ENCODE assay signal across 19 cellular contexts in genomic region chr16:26688699-26689098, GRCh38.
DNase-seq lines count a peak whose midpoint lies in the region; ATAC-seq, FAIRE-seq and TF ChIP-seq lines count a peak whose summit lies in the region.
"Had no signal": no experiment of that assay in that cellular context is flagged by ENCODE, and none has a peak within 500 bp of the region (broad histone marks: within the 10 kb centered on the region; RNA-seq: fewer than 3 reads in every experiment).

No MANE protein-coding gene starts in this region.

- H3K27ac Mint-ChIP-seq in activated CD8-positive, alpha-beta memory T cell treated with anti-CD3 and anti-CD28 coated beads, Interleukin-2, amount 10 ng/mL, durations not matched to agents 7 days and 5 days = no peak overlapping the region
- H3K27ac Mint-ChIP-seq: B cell; CD8-positive, alpha-beta T cell had no signal

- H3K27me3 Mint-ChIP-seq in activated CD8-positive, alpha-beta memory T cell treated with anti-CD3 and anti-CD28 coated beads, Interleukin-2, amount 10 ng/mL, durations not matched to agents 7 days and 5 days = no peaks in the 10 kb centered on the region

- peak; percentile 1 for DNase-seq in activated CD8-positive, alpha-beta memory T cell treated with anti-CD3 and anti-CD28 coated beads, Interleukin-2, amount 50 U/mL, for 48 hours
- DNase-seq in activated CD8-positive, alpha-beta memory T cell treated with anti-CD3 and anti-CD28 coated beads, Interleukin-2, amount 10 ng/mL, durations not matched to agents 7 days and 5 days = no peak
- DNase-seq in K562 (ENCODE audit: extremely low read depth in 1 of 4, low spot score in 3 of 4) (no peak), inferior parietal cortex (ENCODE audit: extremely low spot score) (peak; percentile 3), substantia nigra (lab: John Stamatoyannopoulos, UW) (peak in 2 of 49 donors; percentile 1 to 6), hepatocyte (ENCODE audit: low spot score) (no peak)
- DNase-seq: Calu3; CD8-positive, alpha-beta T cell; DMS79 treated with DMSO at 0.1 percent for 48 hours; GF-D8; HCEC 1CT had no signal

- POLR2A ChIA-PET in K562 (lab: Yijun Ruan, JAX) = no interaction called here

- H3K9me1 ChIP-seq in K562 (ENCODE audit: control insufficient read depth, insufficient read depth, low read length) = no peaks in the 10 kb centered on the region

- TF ChIP-seq CTCF in K562 (IDR thresholded peaks at IDR 0.05 in 2 of 3, conservative IDR thresholded peaks at IDR 0.05 in 1 of 3; ENCODE audit: insufficient read depth in 2 of 3, low read depth in 1 of 3, low read length in 3 of 3) (no peak), hepatocyte (IDR thresholded peaks at IDR 0.05; ENCODE audit: poor library complexity) (no peak)

- H3K4me1 ChIP-seq in K562 (replicated peaks in 1 of 2; ENCODE audit: control insufficient read depth in 2 of 2, insufficient read depth in 2 of 2, low read length in 2 of 2) (no peaks in the 10 kb centered on the region), hepatocyte (ENCODE audit: insufficient read depth) (no peaks in the 10 kb centered on the region)

- no peak overlapping the region for H3K9ac ChIP-seq in K562 (ENCODE audit: insufficient read depth in 1 of 2, low read depth in 2 of 2, low read length in 2 of 2)
- H3K9ac ChIP-seq: BLaER1 treated with 17β-estradiol and CSF1 and Interleukin-3, amounts not matched to agents 10 nM and 100 nM had no signal

- WGBS in K562 (ENCODE audit: insufficient coverage, low coverage, missing lambda C conversion rate) = 0% methylated on average over 7 of the region's 7 CpGs
- WGBS in hepatocyte (ENCODE audit: low lambda C conversion rate, missing lambda C conversion rate) = 91% methylated on average over 7 of the region's 7 CpGs

- no peaks in the 10 kb centered on the region for H3K9me3 Mint-ChIP-seq in activated CD8-positive, alpha-beta memory T cell treated with anti-CD3 and anti-CD28 coated beads, Interleukin-2, amount 10 ng/mL, durations not matched to agents 7 days and 5 days (ENCODE audit: low read depth)
- H3K9me3 Mint-ChIP-seq: CD8-positive, alpha-beta T cell had no signal

- in situ Hi-C loops in K562 (cut with MboI) = no loop called here

- H2AFZ ChIP-seq in K562 (ENCODE audit: low read depth, low read length) (no peak overlapping the region), hepatocyte (no peak overlapping the region)

- no peaks in the 10 kb centered on the region for H3K36me3 Mint-ChIP-seq in activated CD8-positive, alpha-beta memory T cell treated with anti-CD3 and anti-CD28 coated beads, Interleukin-2, amount 10 ng/mL, durations not matched to agents 7 days and 5 days
- H3K36me3 Mint-ChIP-seq: CD8-positive, alpha-beta T cell had no signal

- BruUV-seq in K562 (replicated peaks; lab: Mats Ljungman, UMichigan) = no TSS peak

- CTCF ChIA-PET in activated CD8-positive, alpha-beta memory T cell treated with anti-CD3 and anti-CD28 coated beads, Interleukin-2, amount 10 ng/mL, durations not matched to agents 7 days and 5 days (lab: Charles Lee) = no interaction called here
- CTCF ChIA-PET in K562 (lab: Yijun Ruan, JAX; ENCODE audit: low intra/inter-chr PET ratio) = no interaction called here

- no peak for ATAC-seq in activated CD8-positive, alpha-beta memory T cell treated with anti-CD3 and anti-CD28 coated beads, Interleukin-2, amount 10 ng/mL, durations not matched to agents 7 days and 5 days
- ATAC-seq in K562 = no peak
- ATAC-seq in GM18517 (IDR thresholded peaks at IDR 0.05; ENCODE audit: unreplicated experiment) = no peak
- no peak for ATAC-seq in GM19023 (IDR thresholded peaks at IDR 0.05; ENCODE audit: unreplicated experiment)
- ATAC-seq: CD8-positive, alpha-beta T cell had no signal

- no peaks in the 10 kb centered on the region for H3K9me2 ChIP-seq in hepatocyte (replicated peaks; ENCODE audit: insufficient read depth)

- H3K9me3 ChIP-seq in K562 (replicated peaks; ENCODE audit: control insufficient read depth, insufficient read depth, low read depth, low read length) = no peaks in the 10 kb centered on the region
- H3K9me3 ChIP-seq in hepatocyte (ENCODE audit: low read depth) = no peaks in the 10 kb centered on the region

- TF ChIP-seq EP300 in K562 (IDR thresholded peaks at IDR 0.05; ENCODE audit: low read length) = no peak

- H3K79me2 ChIP-seq in K562 (ENCODE audit: control insufficient read depth, insufficient read depth, low read length) (no peaks in the 10 kb centered on the region), hepatocyte (no peaks in the 10 kb centered on the region)

- no peak for TF ChIP-seq POLR2A in K562 (conservative IDR thresholded peaks at IDR 0.05)

- H3K4me3 ChIP-seq in K562 (no peak overlapping the region), hepatocyte (no peak overlapping the region)
- H3K4me3 ChIP-seq: BLaER1 treated with 17β-estradiol and CSF1 and Interleukin-3, amounts not matched to agents 10 nM and 100 nM had no signal

- TF ChIP-seq RAD21 in K562 (CRISPR knock-in tag; conservative IDR thresholded peaks at IDR 0.05 in 1 of 2, IDR thresholded peaks at IDR 0.05 in 1 of 2) = no peak

- no peak overlapping the region for H3K4me3 Mint-ChIP-seq in activated CD8-positive, alpha-beta memory T cell treated with anti-CD3 and anti-CD28 coated beads, Interleukin-2, amount 10 ng/mL, durations not matched to agents 7 days and 5 days
- H3K4me3 Mint-ChIP-seq: B cell; CD8-positive, alpha-beta T cell had no signal

- H3K36me3 ChIP-seq in K562 (ENCODE audit: control insufficient read depth, insufficient read depth, low read length) (no peaks in the 10 kb centered on the region), hepatocyte (replicated peaks; ENCODE audit: insufficient read depth, low read depth) (no peaks in the 10 kb centered on the region)
- H3K36me3 ChIP-seq: BLaER1 treated with 17β-estradiol and CSF1 and Interleukin-3, amounts not matched to agents 10 nM and 100 nM had no signal

- no peaks in the 10 kb centered on the region for H3K4me1 Mint-ChIP-seq in activated CD8-positive, alpha-beta memory T cell treated with anti-CD3 and anti-CD28 coated beads, Interleukin-2, amount 10 ng/mL, durations not matched to agents 7 days and 5 days
- H3K4me1 Mint-ChIP-seq: B cell had no signal

- no peak for FAIRE-seq in K562 (lab: Jason Lieb, UNC)
- FAIRE-seq: GM19239, H54, HTR-8/SVneo had no signal

- H3K4me2 ChIP-seq in K562 (ENCODE audit: insufficient read depth, low read length) (no peak overlapping the region), hepatocyte (no peak overlapping the region)
- H3K4me2 ChIP-seq: BLaER1 treated with 17β-estradiol and CSF1 and Interleukin-3, amounts not matched to agents 10 nM and 100 nM had no signal

- intact Hi-C loops in K562 (cut with micrococcal nuclease) = no loop called here

- H3K27ac ChIP-seq in K562 (ENCODE audit: extremely low read depth, low read depth, low read length) = no peak overlapping the region
- peak overlapping the region; percentile 91 for H3K27ac ChIP-seq in substantia nigra (ENCODE audit: low read depth, low read length, poor library complexity, severe bottlenecking)
- H3K27ac ChIP-seq in hepatocyte = no peak overlapping the region
- H3K27ac ChIP-seq: 22Rv1; BLaER1 treated with 17β-estradiol and CSF1 and Interleukin-3, amounts not matched to agents 10 nM and 100 nM had no signal

- H4K20me1 ChIP-seq in K562 (replicated peaks; ENCODE audit: control insufficient read depth, insufficient read depth, low read length) (no peaks in the 10 kb centered on the region), hepatocyte (ENCODE audit: insufficient read depth, poor library complexity, severe bottlenecking) (no peaks in the 10 kb centered on the region)
- H4K20me1 ChIP-seq: BLaER1 treated with 17β-estradiol and CSF1 and Interleukin-3, amounts not matched to agents 10 nM and 100 nM had no signal

- H3K27me3 ChIP-seq in K562 (ENCODE audit: control insufficient read depth in 2 of 2, insufficient read depth in 2 of 2, low read length in 2 of 2) = peaks cover 0 to 6% of the 10 kb centered on the region in 2 experiments; a peak in 1 of 5 replicates
- H3K27me3 ChIP-seq in hepatocyte = no peaks in the 10 kb centered on the region
- H3K27me3 ChIP-seq: BLaER1 treated with 17β-estradiol and CSF1 and Interleukin-3, amounts not matched to agents 10 nM and 100 nM had no signal

TF ChIP-seq in K562, 482 proteins besides CTCF, POLR2A, EP300 and RAD21 (continues in another document):
- no peak for TF ChIP-seq PRMT5 (CRISPR knock-in tag; IDR thresholded peaks at IDR 0.05)
- no peak for TF ChIP-seq MEIS2 (IDR thresholded peaks at IDR 0.05; ENCODE audit: partially characterized antibody)
- TF ChIP-seq NCOA6 (IDR thresholded peaks at IDR 0.05) = no peak
- no peak for TF ChIP-seq HMGN3 (IDR thresholded peaks at IDR 0.05; ENCODE audit: borderline replicate concordance, extremely low read depth, insufficient read length, low read depth, low read length)
- TF ChIP-seq STAT6 (CRISPR knock-in tag; IDR thresholded peaks at IDR 0.05) = no peak
- peak; percentile 58 for TF ChIP-seq C11orf30 (IDR thresholded peaks at IDR 0.05; ENCODE audit: low read depth)

Comparison
In these comparisons a context has a peak if more than half of its experiments do, and no peak if none do; other contexts are left out.
1. DNase-seq: peak in activated CD8-positive, alpha-beta memory T cell treated with anti-CD3 and anti-CD28 coated beads, Interleukin-2, amount 50 U/mL, for 48 hours (single experiment) and inferior parietal cortex (single experiment); none in activated CD8-positive, alpha-beta memory T cell treated with anti-CD3 and anti-CD28 coated beads, Interleukin-2, amount 10 ng/mL, durations not matched to agents 7 days and 5 days (single experiment), K562 (0 of 4) and hepatocyte (single experiment).